In the genomic region with DNA sequence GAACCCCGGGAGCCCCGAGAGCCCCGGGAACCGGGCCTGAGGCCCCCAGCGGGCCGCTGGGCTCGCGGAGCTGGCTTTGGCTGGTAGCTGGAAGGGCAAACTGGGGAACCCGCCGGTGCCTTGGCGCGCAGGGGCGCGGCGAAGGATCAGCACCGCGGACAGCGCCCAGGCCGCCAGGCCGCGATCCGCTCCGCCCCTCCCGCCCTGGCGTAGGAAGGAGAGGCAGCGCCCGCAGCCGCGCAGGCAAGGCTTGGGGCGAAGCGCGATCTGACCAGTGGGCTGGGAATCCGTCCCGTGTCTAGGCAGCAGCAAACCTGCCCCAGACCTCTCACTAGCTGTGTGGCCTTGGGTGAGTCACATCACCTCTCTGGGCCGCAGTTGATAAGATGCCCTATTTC, we compare ENCODE assay signal across 1 cellular context.
A peak's percentile ranks its signal among the peaks of the same experiment; 100 is the strongest.
TF ChIP-seq lines count a peak whose summit lies in the region.

No MANE protein-coding gene starts in this region.

TF ChIP-seq in HepG2, 621 proteins besides CTCF, POLR2A, EP300 and RAD21 (continued from another document and continues in another):
- TF ChIP-seq, protein P1, sequence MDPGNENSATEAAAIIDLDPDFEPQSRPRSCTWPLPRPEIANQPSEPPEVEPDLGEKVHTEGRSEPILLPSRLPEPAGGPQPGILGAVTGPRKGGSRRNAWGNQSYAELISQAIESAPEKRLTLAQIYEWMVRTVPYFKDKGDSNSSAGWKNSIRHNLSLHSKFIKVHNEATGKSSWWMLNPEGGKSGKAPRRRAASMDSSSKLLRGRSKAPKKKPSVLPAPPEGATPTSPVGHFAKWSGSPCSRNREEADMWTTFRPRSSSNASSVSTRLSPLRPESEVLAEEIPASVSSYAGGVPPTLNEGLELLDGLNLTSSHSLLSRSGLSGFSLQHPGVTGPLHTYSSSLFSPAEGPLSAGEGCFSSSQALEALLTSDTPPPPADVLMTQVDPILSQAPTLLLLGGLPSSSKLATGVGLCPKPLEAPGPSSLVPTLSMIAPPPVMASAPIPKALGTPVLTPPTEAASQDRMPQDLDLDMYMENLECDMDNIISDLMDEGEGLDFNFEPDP (CRISPR knock-in tag; conservative IDR thresholded peaks at IDR 0.05) = no peak
- TF ChIP-seq IKZF4 (CRISPR knock-in tag; IDR thresholded peaks at IDR 0.05; ENCODE audit: borderline replicate concordance, low read depth, not compliant biosample characterization) (peak; percentile 99), RFX5 (IDR thresholded peaks at IDR 0.05; ENCODE audit: low read depth, low read length) (no peak), ZBTB49 (CRISPR knock-in tag; IDR thresholded peaks at IDR 0.05; ENCODE audit: borderline replicate concordance) (peak; percentile 96), FUBP1 (CRISPR knock-in tag; IDR thresholded peaks at IDR 0.05; ENCODE audit: borderline replicate concordance) (no peak), HNRNPUL1 (IDR thresholded peaks at IDR 0.05; ENCODE audit: low read depth, low read length) (no peak), ZBTB10 (CRISPR knock-in tag; IDR thresholded peaks at IDR 0.05; ENCODE audit: borderline replicate concordance) (peak; percentile 93), ZNF362 (CRISPR knock-in tag; IDR thresholded peaks at IDR 0.05; ENCODE audit: borderline replicate concordance) (peak; percentile 56; the same call in 1 of the 2 replicates), ZNF749 (CRISPR knock-in tag; IDR thresholded peaks at IDR 0.05; ENCODE audit: borderline replicate concordance) (peak; percentile 98), ZNF251 (CRISPR knock-in tag; IDR thresholded peaks at IDR 0.05) (peak; percentile 96; the same call in 1 of the 2 replicates), DBP (CRISPR knock-in tag; IDR thresholded peaks at IDR 0.05; ENCODE audit: not compliant biosample characterization) (peak; percentile 99), HIC2 (CRISPR knock-in tag; IDR thresholded peaks at IDR 0.05; ENCODE audit: low read depth) (peak; percentile 45; the same call in 1 of the 2 replicates), KAT8 (CRISPR knock-in tag; IDR thresholded peaks at IDR 0.05) (peak; percentile 78), ARID2 (CRISPR knock-in tag; IDR thresholded peaks at IDR 0.05; ENCODE audit: borderline replicate concordance) (peak; percentile 89; the same call in 1 of the 2 replicates), ZBTB7B (CRISPR knock-in tag; IDR thresholded peaks at IDR 0.05) (peak; percentile 91), NCOA2 (CRISPR knock-in tag; IDR thresholded peaks at IDR 0.05) (peak; percentile 70; the same call in 1 of the 2 replicates), ZNF841 (CRISPR knock-in tag; IDR thresholded peaks at IDR 0.05; ENCODE audit: borderline replicate concordance) (0 out of 2 replicates have a peak, but pooled peaks have one; percentile 75), PPARG (CRISPR knock-in tag; conservative IDR thresholded peaks at IDR 0.05) (peak; percentile 77), PHF20 (CRISPR knock-in tag; IDR thresholded peaks at IDR 0.05) (peak; percentile 65), BATF2 (CRISPR knock-in tag; IDR thresholded peaks at IDR 0.05) (peak; percentile 95), ZNF678 (CRISPR knock-in tag; IDR thresholded peaks at IDR 0.05) (0 out of 2 replicates have a peak, but pooled peaks have one; percentile 71), NR2F6 (IDR thresholded peaks at IDR 0.05) (no peak), NR2F6 (CRISPR knock-in tag; IDR thresholded peaks at IDR 0.05) (peak; percentile 74; the same call in 1 of the 2 replicates), RBAK (CRISPR knock-in tag; IDR thresholded peaks at IDR 0.05) (no peak), ZNF614 (CRISPR knock-in tag; IDR thresholded peaks at IDR 0.05; ENCODE audit: borderline replicate concordance) (peak; percentile 48; the same call in 1 of the 2 replicates), AHR (CRISPR knock-in tag; IDR thresholded peaks at IDR 0.05) (peak; percentile 98), HOXA7 (CRISPR knock-in tag; IDR thresholded peaks at IDR 0.05) (0 out of 2 replicates have a peak, but pooled peaks have one; percentile 73), SNAI1 (CRISPR knock-in tag; IDR thresholded peaks at IDR 0.05; ENCODE audit: borderline replicate concordance) (peak; percentile 95; the same call in 1 of the 2 replicates), ATF1 (CRISPR knock-in tag; IDR thresholded peaks at IDR 0.05) (no peak), BRCA1 (CRISPR knock-in tag; IDR thresholded peaks at IDR 0.05) (peak; percentile 99), GZF1 (CRISPR knock-in tag; IDR thresholded peaks at IDR 0.05) (peak; percentile 82; the same call in 1 of the 2 replicates), GFI1 (CRISPR knock-in tag; IDR thresholded peaks at IDR 0.05; ENCODE audit: borderline replicate concordance) (peak; percentile 60; the same call in 1 of the 2 replicates), PHB2 (IDR thresholded peaks at IDR 0.05; ENCODE audit: partially characterized antibody) (no peak), HDAC1 (CRISPR knock-in tag; IDR thresholded peaks at IDR 0.05) (peak; percentile 90), KDM4B (CRISPR knock-in tag; IDR thresholded peaks at IDR 0.05) (peak; percentile 80; the same call in 1 of the 2 replicates)
- TF ChIP-seq, protein P2, sequence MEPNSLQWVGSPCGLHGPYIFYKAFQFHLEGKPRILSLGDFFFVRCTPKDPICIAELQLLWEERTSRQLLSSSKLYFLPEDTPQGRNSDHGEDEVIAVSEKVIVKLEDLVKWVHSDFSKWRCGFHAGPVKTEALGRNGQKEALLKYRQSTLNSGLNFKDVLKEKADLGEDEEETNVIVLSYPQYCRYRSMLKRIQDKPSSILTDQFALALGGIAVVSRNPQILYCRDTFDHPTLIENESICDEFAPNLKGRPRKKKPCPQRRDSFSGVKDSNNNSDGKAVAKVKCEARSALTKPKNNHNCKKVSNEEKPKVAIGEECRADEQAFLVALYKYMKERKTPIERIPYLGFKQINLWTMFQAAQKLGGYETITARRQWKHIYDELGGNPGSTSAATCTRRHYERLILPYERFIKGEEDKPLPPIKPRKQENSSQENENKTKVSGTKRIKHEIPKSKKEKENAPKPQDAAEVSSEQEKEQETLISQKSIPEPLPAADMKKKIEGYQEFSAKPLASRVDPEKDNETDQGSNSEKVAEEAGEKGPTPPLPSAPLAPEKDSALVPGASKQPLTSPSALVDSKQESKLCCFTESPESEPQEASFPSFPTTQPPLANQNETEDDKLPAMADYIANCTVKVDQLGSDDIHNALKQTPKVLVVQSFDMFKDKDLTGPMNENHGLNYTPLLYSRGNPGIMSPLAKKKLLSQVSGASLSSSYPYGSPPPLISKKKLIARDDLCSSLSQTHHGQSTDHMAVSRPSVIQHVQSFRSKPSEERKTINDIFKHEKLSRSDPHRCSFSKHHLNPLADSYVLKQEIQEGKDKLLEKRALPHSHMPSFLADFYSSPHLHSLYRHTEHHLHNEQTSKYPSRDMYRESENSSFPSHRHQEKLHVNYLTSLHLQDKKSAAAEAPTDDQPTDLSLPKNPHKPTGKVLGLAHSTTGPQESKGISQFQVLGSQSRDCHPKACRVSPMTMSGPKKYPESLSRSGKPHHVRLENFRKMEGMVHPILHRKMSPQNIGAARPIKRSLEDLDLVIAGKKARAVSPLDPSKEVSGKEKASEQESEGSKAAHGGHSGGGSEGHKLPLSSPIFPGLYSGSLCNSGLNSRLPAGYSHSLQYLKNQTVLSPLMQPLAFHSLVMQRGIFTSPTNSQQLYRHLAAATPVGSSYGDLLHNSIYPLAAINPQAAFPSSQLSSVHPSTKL (CRISPR knock-in tag; IDR thresholded peaks at IDR 0.05) = peak; percentile 79
- TF ChIP-seq, protein P3, sequence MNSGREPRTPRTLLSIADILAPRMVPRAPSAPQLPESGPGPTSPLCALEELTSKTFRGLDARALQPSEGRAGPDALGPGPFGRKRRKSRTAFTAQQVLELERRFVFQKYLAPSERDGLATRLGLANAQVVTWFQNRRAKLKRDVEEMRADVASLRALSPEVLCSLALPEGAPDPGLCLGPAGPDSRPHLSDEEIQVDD (CRISPR knock-in tag; IDR thresholded peaks at IDR 0.05; ENCODE audit: borderline replicate concordance) = peak; percentile 98
- TF ChIP-seq, protein P4, sequence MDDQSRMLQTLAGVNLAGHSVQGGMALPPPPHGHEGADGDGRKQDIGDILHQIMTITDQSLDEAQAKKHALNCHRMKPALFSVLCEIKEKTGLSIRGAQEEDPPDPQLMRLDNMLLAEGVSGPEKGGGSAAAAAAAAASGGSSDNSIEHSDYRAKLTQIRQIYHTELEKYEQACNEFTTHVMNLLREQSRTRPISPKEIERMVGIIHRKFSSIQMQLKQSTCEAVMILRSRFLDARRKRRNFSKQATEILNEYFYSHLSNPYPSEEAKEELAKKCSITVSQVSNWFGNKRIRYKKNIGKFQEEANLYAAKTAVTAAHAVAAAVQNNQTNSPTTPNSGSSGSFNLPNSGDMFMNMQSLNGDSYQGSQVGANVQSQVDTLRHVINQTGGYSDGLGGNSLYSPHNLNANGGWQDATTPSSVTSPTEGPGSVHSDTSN (CRISPR knock-in tag; IDR thresholded peaks at IDR 0.05; ENCODE audit: borderline replicate concordance) = peak; percentile 98
